ENCODE assay signal across 18 cellular contexts in genomic region chr9:75170898-75171360, GRCh38.
DNase-seq lines count a peak whose midpoint lies in the region; ATAC-seq and TF ChIP-seq lines count a peak whose summit lies in the region.
"Had no signal": no experiment of that assay in that cellular context is flagged by ENCODE, and none has a peak within 500 bp of the region (broad histone marks: within the 10 kb centered on the region; RNA-seq: fewer than 3 reads in every experiment).

No MANE protein-coding gene starts in this region.

- H3K27ac ChIP-seq in PC-3 (ENCODE audit: low read length) = no peak overlapping the region
- H3K27ac ChIP-seq in brain microvascular endothelial cell = peak overlapping the region; percentile 73
- H3K27ac ChIP-seq in naive thymus-derived CD4-positive, alpha-beta T cell (ENCODE audit: low read depth, low read length) = no peak overlapping the region
- H3K27ac ChIP-seq: vagina had no signal

- peaks cover 11% of the 10 kb centered on the region for H3K9me3 Mint-ChIP-seq in activated CD4-positive, alpha-beta memory T cell treated with anti-CD3 and anti-CD28 coated beads, Interleukin-2, amount 10 ng/mL, durations not matched to agents 7 days and 5 days
- H3K9me3 Mint-ChIP-seq in activated CD4-positive, alpha-beta memory T cell treated with anti-CD3 and anti-CD28 coated beads for 36 hours = peaks cover 10% of the 10 kb centered on the region
- peaks cover 0 to 17% (median 11%) of the 10 kb centered on the region in 11 donors for H3K9me3 Mint-ChIP-seq in naive thymus-derived CD4-positive, alpha-beta T cell
- peaks cover 17% of the 10 kb centered on the region for H3K9me3 Mint-ChIP-seq in nephron progenitor cell

- H3K79me2 ChIP-seq in PC-3 (ENCODE audit: low read length) = no peaks in the 10 kb centered on the region

- H3K4me1 Mint-ChIP-seq in activated CD4-positive, alpha-beta memory T cell treated with anti-CD3 and anti-CD28 coated beads, Interleukin-2, amount 10 ng/mL, durations not matched to agents 7 days and 5 days = peaks cover 66% of the 10 kb centered on the region
- peaks cover 20% of the 10 kb centered on the region for H3K4me1 Mint-ChIP-seq in activated CD4-positive, alpha-beta memory T cell treated with anti-CD3 and anti-CD28 coated beads for 36 hours (ENCODE audit: low read depth)
- peaks cover 7 to 58% (median 30%) of the 10 kb centered on the region in 7 donors for H3K4me1 Mint-ChIP-seq in naive thymus-derived CD4-positive, alpha-beta T cell
- peaks cover 16% of the 10 kb centered on the region for H3K4me1 Mint-ChIP-seq in nephron progenitor cell
- H3K4me1 Mint-ChIP-seq: neural crest cell had no signal

- H3K27me3 ChIP-seq in PC-3 (ENCODE audit: low read length) (no peaks in the 10 kb centered on the region), brain microvascular endothelial cell (replicated peaks) (no peaks in the 10 kb centered on the region)
- no peaks in the 10 kb centered on the region for H3K27me3 ChIP-seq in naive thymus-derived CD4-positive, alpha-beta T cell (ENCODE audit: control insufficient read depth in 2 of 2, insufficient read depth in 2 of 2, low read length in 2 of 2)
- H3K27me3 ChIP-seq: vagina had no signal

- CTCF ChIA-PET in activated CD4-positive, alpha-beta memory T cell treated with anti-CD3 and anti-CD28 coated beads, Interleukin-2, amount 10 ng/mL, durations not matched to agents 7 days and 5 days (lab: Charles Lee) = interaction anchor here (1.3 to 6.5 kb wide), 7 partner anchors 10 to 219 kb away, joined by 3 to 44 read pairs (median 6); partner anchors contain the start of genes C9orf40 and CARNMT1
- CTCF ChIA-PET in activated CD4-positive, alpha-beta memory T cell treated with anti-CD3 and anti-CD28 coated beads for 36 hours (lab: Charles Lee) = interaction anchor here (0.5 to 2.1 kb wide), 5 partner anchors 14 to 67 kb away, joined by 3 to 9 read pairs (median 4); no protein-coding TSS in a partner anchor
- CTCF ChIA-PET in PC-3 (lab: Charles Lee) = no interaction called here
- CTCF ChIA-PET in naive thymus-derived CD4-positive, alpha-beta T cell (lab: Charles Lee) = interaction anchor here (1.3 kb wide), 1 partner anchor 14 kb away, joined by 5 read pairs; no protein-coding TSS in a partner anchor

- H3K27ac Mint-ChIP-seq in activated CD4-positive, alpha-beta memory T cell treated with anti-CD3 and anti-CD28 coated beads, Interleukin-2, amount 10 ng/mL, durations not matched to agents 7 days and 5 days = peak overlapping the region; percentile 59
- H3K27ac Mint-ChIP-seq in activated CD4-positive, alpha-beta memory T cell treated with anti-CD3 and anti-CD28 coated beads for 36 hours = no peak overlapping the region
- H3K27ac Mint-ChIP-seq in naive thymus-derived CD4-positive, alpha-beta T cell = peak overlapping the region in 2 of 9 donors; percentile 8 to 64
- no peak overlapping the region for H3K27ac Mint-ChIP-seq in nephron progenitor cell

- H2AFZ ChIP-seq in PC-3 (ENCODE audit: low read length) = no peak overlapping the region

- ATAC-seq in PC-3 (no peak), HG03025 (IDR thresholded peaks at IDR 0.05; ENCODE audit: low FRiP score, unreplicated experiment) (no peak)
- peak; percentile 20 for ATAC-seq in naive thymus-derived CD4-positive, alpha-beta T cell
- ATAC-seq: activated T-cell treated with anti-CD3 and anti-CD28 coated beads, Interleukin-2, amount 50 U/mL, for 72 hours had no signal

- no peak for DNase-seq in activated CD4-positive, alpha-beta memory T cell treated with anti-CD3 and anti-CD28 coated beads, Interleukin-2, amount 10 ng/mL, durations not matched to agents 7 days and 5 days
- DNase-seq in activated CD4-positive, alpha-beta memory T cell treated with anti-CD3 and anti-CD28 coated beads for 36 hours = no peak
- DNase-seq in PC-3 (peak; percentile 8), brain microvascular endothelial cell (peak; percentile 85), HPDE6-E6E7 (ENCODE audit: extremely low spot score) (no peak), nephron progenitor cell (no peak)
- no peak for DNase-seq in naive thymus-derived CD4-positive, alpha-beta T cell
- DNase-seq: activated CD4-positive, alpha-beta T cell treated with anti-CD3 and anti-CD28 coated beads for 48 hours; activated T-cell treated with anti-CD3 and anti-CD28 coated beads, Interleukin-2, amount 50 U/mL, for 72 hours; CD4-positive, CD25-positive, alpha-beta regulatory T cell; DND-41; KBM-7; NCI-H1417 treated with DMSO at 0.1 percent for 48 hours; NK-92 treated with Interleukin-12 subunit alpha and Interleukin-12 subunit beta, amount 100 ng/mL, for 24 hours; SHP77 had no signal

- H3K36me3 Mint-ChIP-seq in activated CD4-positive, alpha-beta memory T cell treated with anti-CD3 and anti-CD28 coated beads, Interleukin-2, amount 10 ng/mL, durations not matched to agents 7 days and 5 days (ENCODE audit: low read depth) = peaks cover 80% of the 10 kb centered on the region
- peaks cover 31% of the 10 kb centered on the region for H3K36me3 Mint-ChIP-seq in activated CD4-positive, alpha-beta memory T cell treated with anti-CD3 and anti-CD28 coated beads for 36 hours
- peaks cover 18 to 61% (median 59%) of the 10 kb centered on the region in 5 donors for H3K36me3 Mint-ChIP-seq in naive thymus-derived CD4-positive, alpha-beta T cell
- H3K36me3 Mint-ChIP-seq in nephron progenitor cell (ENCODE audit: low read depth) = peaks cover 13% of the 10 kb centered on the region

- no peaks in the 10 kb centered on the region for H4K20me1 ChIP-seq in PC-3 (ENCODE audit: low read length)

- H3K9me2 ChIP-seq in PC-3 (replicated peaks; ENCODE audit: low read length) = no peaks in the 10 kb centered on the region

- H3K9ac ChIP-seq in PC-3 (ENCODE audit: low read length) = no peak overlapping the region

- H3K4me1 ChIP-seq in PC-3 (ENCODE audit: insufficient read depth, low read length) = peaks cover 32% of the 10 kb centered on the region
- H3K4me1 ChIP-seq in naive thymus-derived CD4-positive, alpha-beta T cell (ENCODE audit: control insufficient read depth in 2 of 2, insufficient read depth in 2 of 2, low read length in 2 of 2) = no peaks in the 10 kb centered on the region
- H3K4me1 ChIP-seq: vagina had no signal

- in situ Hi-C loops in brain microvascular endothelial cell (cut with HindIII; ENCODE audit: low pct_ligation_motif_present, low sequenced_read_pairs) = no loop called here

- intact Hi-C loops in activated CD4-positive, alpha-beta memory T cell treated with anti-CD3 and anti-CD28 coated beads for 36 hours (cut with micrococcal nuclease) = no loop called here
- intact Hi-C loops in PC-3 (cut with micrococcal nuclease) = no loop called here
- intact Hi-C loops in naive thymus-derived CD4-positive, alpha-beta T cell (cut with micrococcal nuclease) = loop anchor here in 1 of 2 donors (2.0 kb wide), 1 partner anchor 18 kb away; no protein-coding TSS in a partner anchor

- no peaks in the 10 kb centered on the region for H3K9me3 ChIP-seq in PC-3 (ENCODE audit: low read length)
- H3K9me3 ChIP-seq in naive thymus-derived CD4-positive, alpha-beta T cell (ENCODE audit: control insufficient read depth in 2 of 3, low read length in 3 of 3) = peaks cover 0 to 5% (median 0%) of the 10 kb centered on the region in 3 experiments
- H3K9me3 ChIP-seq: vagina had no signal

- no peaks in the 10 kb centered on the region for H3K36me3 ChIP-seq in PC-3 (ENCODE audit: low read depth, low read length)
- no peaks in the 10 kb centered on the region for H3K36me3 ChIP-seq in brain microvascular endothelial cell (replicated peaks)
- H3K36me3 ChIP-seq in naive thymus-derived CD4-positive, alpha-beta T cell (ENCODE audit: control insufficient read depth in 2 of 3, insufficient read depth in 3 of 3, low read length in 3 of 3) = peaks cover 0 to 12% (median 0%) of the 10 kb centered on the region in 3 experiments

- H3K4me3 ChIP-seq in PC-3 (ENCODE audit: low read length) (no peak overlapping the region), brain microvascular endothelial cell (ENCODE audit: low read depth, low read length) (no peak overlapping the region)
- no peak overlapping the region for H3K4me3 ChIP-seq in naive thymus-derived CD4-positive, alpha-beta T cell (ENCODE audit: low read length)
- H3K4me3 ChIP-seq: vagina had no signal

- H3F3A ChIP-seq in PC-3 (ENCODE audit: low read length, unreplicated experiment) = no peaks in the 10 kb centered on the region

- H3K4me3 Mint-ChIP-seq in activated CD4-positive, alpha-beta memory T cell treated with anti-CD3 and anti-CD28 coated beads, Interleukin-2, amount 10 ng/mL, durations not matched to agents 7 days and 5 days = no peak overlapping the region
- H3K4me3 Mint-ChIP-seq in activated CD4-positive, alpha-beta memory T cell treated with anti-CD3 and anti-CD28 coated beads for 36 hours = no peak overlapping the region
- no peak overlapping the region for H3K4me3 Mint-ChIP-seq in naive thymus-derived CD4-positive, alpha-beta T cell
- no peak overlapping the region for H3K4me3 Mint-ChIP-seq in nephron progenitor cell
- H3K4me3 Mint-ChIP-seq: activated T-cell treated with anti-CD3 and anti-CD28 coated beads, Interleukin-2, amount 50 U/mL, for 72 hours; CD4-positive, CD25-positive, alpha-beta regulatory T cell; neural crest cell had no signal

- TF ChIP-seq CTCF in PC-3 (conservative IDR thresholded peaks at IDR 0.05; ENCODE audit: low read depth, low read length) (no peak), brain microvascular endothelial cell (IDR thresholded peaks at IDR 0.05; ENCODE audit: low read depth, low read length, missing control alignments) (no peak), nephron progenitor cell (IDR thresholded peaks at IDR 0.05) (no peak)

- BruUV-seq in PC-3 (replicated peaks; lab: Mats Ljungman, UMichigan) = no TSS peak

- H3K4me2 ChIP-seq in PC-3 (ENCODE audit: low read length) = no peak overlapping the region

- POLR2A ChIA-PET in activated CD4-positive, alpha-beta memory T cell treated with anti-CD3 and anti-CD28 coated beads, Interleukin-2, amount 10 ng/mL, durations not matched to agents 7 days and 5 days (lab: Charles Lee) = interaction anchor here (1.0 to 4.8 kb wide), 7 partner anchors 11 to 219 kb away, joined by 3 to 48 read pairs (median 5); partner anchors contain the start of genes C9orf40, NMRK1 and OSTF1
- POLR2A ChIA-PET in activated CD4-positive, alpha-beta memory T cell treated with anti-CD3 and anti-CD28 coated beads for 36 hours (lab: Charles Lee) = no interaction called here
- POLR2A ChIA-PET in PC-3 (lab: Charles Lee; ENCODE audit: unreplicated experiment) = no interaction called here
- POLR2A ChIA-PET in naive thymus-derived CD4-positive, alpha-beta T cell (lab: Charles Lee) = no interaction called here

- H3K27me3 Mint-ChIP-seq in activated CD4-positive, alpha-beta memory T cell treated with anti-CD3 and anti-CD28 coated beads, Interleukin-2, amount 10 ng/mL, durations not matched to agents 7 days and 5 days = no peaks in the 10 kb centered on the region
- H3K27me3 Mint-ChIP-seq in activated CD4-positive, alpha-beta memory T cell treated with anti-CD3 and anti-CD28 coated beads for 36 hours = no peaks in the 10 kb centered on the region
- no peaks in the 10 kb centered on the region for H3K27me3 Mint-ChIP-seq in naive thymus-derived CD4-positive, alpha-beta T cell
- no peaks in the 10 kb centered on the region for H3K27me3 Mint-ChIP-seq in nephron progenitor cell (ENCODE audit: low read depth, poor library complexity)
- H3K27me3 Mint-ChIP-seq: CD4-positive, CD25-positive, alpha-beta regulatory T cell had no signal

Comparison
In these comparisons a context has a peak if more than half of its experiments do, and no peak if none do; other contexts are left out.
1. DNase-seq: peak in PC-3 (single experiment) and brain microvascular endothelial cell (single experiment); none in activated CD4-positive, alpha-beta memory T cell treated with anti-CD3 and anti-CD28 coated beads, Interleukin-2, amount 10 ng/mL, durations not matched to agents 7 days and 5 days (single experiment), activated CD4-positive, alpha-beta memory T cell treated with anti-CD3 and anti-CD28 coated beads for 36 hours (single experiment), naive thymus-derived CD4-positive, alpha-beta T cell (0 of 9), HPDE6-E6E7 (single experiment) and nephron progenitor cell (single experiment).